ENCODE assay signal across 18 cellular contexts in the genomic region with DNA sequence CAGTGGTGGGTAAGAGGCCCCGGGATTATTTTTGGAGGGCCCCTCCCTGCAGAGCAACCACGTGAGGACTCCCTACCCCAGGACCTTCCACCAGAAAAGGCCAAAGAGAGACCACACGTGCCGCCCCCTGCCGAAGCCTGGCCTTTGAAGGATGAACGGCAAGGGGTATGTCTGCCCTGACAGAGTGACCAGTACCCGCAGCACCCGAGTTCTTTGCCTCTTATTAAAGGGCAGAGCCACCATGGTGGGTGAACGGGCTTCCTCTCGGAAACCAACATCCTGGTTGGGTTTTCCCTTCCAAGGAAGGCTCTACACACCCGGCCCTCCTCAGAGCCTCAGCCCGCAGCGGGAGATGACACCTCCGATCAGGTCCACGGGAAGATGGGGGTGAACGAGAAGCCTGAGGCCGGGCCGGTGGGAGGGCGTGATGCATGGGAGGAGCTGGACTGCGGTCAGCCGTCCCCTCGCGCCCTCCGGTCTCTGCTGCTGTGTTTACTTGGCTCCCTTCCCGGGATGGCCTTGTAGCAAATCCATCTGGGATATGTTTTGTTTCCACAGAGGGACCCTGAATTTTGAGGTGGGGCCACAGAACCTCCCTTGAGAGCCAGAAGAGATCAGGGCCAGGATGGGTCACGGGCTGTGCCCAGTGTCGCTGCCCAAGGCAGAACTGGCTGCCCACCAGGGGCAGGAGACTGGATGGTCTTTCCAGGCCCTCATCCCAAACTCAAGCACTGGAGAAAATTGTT. TPM values are rescaled to one million over a fixed set of nuclear protein-coding genes. Genes with fewer than 3 reads are reported as not detected.
DNase-seq lines count a peak whose midpoint lies in the region; ATAC-seq, FAIRE-seq and TF ChIP-seq lines count a peak whose summit lies in the region.
"Had no signal": no experiment of that assay in that cellular context is flagged by ENCODE, and none has a peak within 500 bp of the region (broad histone marks: within the 10 kb centered on the region; RNA-seq: fewer than 3 reads in every experiment).

No MANE protein-coding gene starts in this region.

- H3K4me3 ChIP-seq in A549 (no peak overlapping the region), RWPE2 (ENCODE audit: severe bottlenecking) (no peak overlapping the region), fibroblast of lung (replicated peaks in 1 of 4; ENCODE audit: control extremely low read depth in 1 of 4, insufficient read depth in 1 of 4, low read depth in 3 of 4, low read length in 4 of 4) (no peak overlapping the region), mucosa of descending colon (no peak overlapping the region), dorsolateral prefrontal cortex (no peak overlapping the region)
- H3K4me3 ChIP-seq: gastrocnemius medialis had no signal

- no peak for TF ChIP-seq POLR2A in A549 (IDR thresholded peaks at IDR 0.05; ENCODE audit: low read length)

- H3K4me1 ChIP-seq in A549 (peaks cover 61% of the 10 kb centered on the region), RWPE2 (ENCODE audit: insufficient read depth, poor library complexity, severe bottlenecking) (peaks cover 14% of the 10 kb centered on the region), fibroblast of lung (ENCODE audit: control insufficient read depth, extremely low read depth, insufficient read depth, low read length) (peaks cover 15% of the 10 kb centered on the region), mucosa of descending colon (ENCODE audit: low read depth) (peaks cover 39% of the 10 kb centered on the region)

- H3K9ac ChIP-seq in fibroblast of lung (ENCODE audit: insufficient read depth, low read length): no peak overlapping the region

- H3K27me3 ChIP-seq in RWPE2 (ENCODE audit: insufficient read depth, poor library complexity, severe bottlenecking) (no peaks in the 10 kb centered on the region), fibroblast of lung (ENCODE audit: control insufficient read depth, insufficient read depth, low read length) (no peaks in the 10 kb centered on the region), dorsolateral prefrontal cortex (no peaks in the 10 kb centered on the region)
- H3K27me3 ChIP-seq: gastrocnemius medialis, stomach had no signal

- no peaks in the 10 kb centered on the region for H4K20me1 ChIP-seq in fibroblast of lung (ENCODE audit: control insufficient read depth, extremely low read depth, insufficient read depth, low read length)

- no peak for TF ChIP-seq EP300 in A549 (IDR thresholded peaks at IDR 0.05)

- no peak for FAIRE-seq in A549 (lab: Jason Lieb, UNC)

- DNase-seq in A549 (ENCODE audit: low read depth in 1 of 2, low spot score in 1 of 2) (no peak), RWPE2 (ENCODE audit: low spot score) (peak; percentile 52), fibroblast of lung (ENCODE audit: low read depth in 2 of 2) (peak; percentile 27 to 88), mucosa of descending colon (peak; percentile 56 to 59 (median 56)), C1 segment of cervical spinal cord (lab: John Stamatoyannopoulos, UW) (no peak), NCI-H128 (lab: John Stamatoyannopoulos, UW; ENCODE audit: unreplicated experiment) (no peak), dorsolateral prefrontal cortex (no peak)
- DNase-seq: activated CD4-positive, alpha-beta T cell treated with anti-CD3 and anti-CD28 coated beads, Interleukin-2, amount 10 ng/mL, durations not matched to agents 7 days and 5 days; gastrocnemius medialis; immature natural killer cell; Kasumi-1; naive thymus-derived CD4-positive, alpha-beta T cell; NCI-H187 treated with DMSO at 0.1 percent for 48 hours; NCI-H69; RPMI8226; stomach; T1000 had no signal

- WGBS in A549 (ENCODE audit: missing lambda C conversion rate): 90% methylated on average over 27 of the region's 27 CpGs

- CTCF ChIA-PET in A549 (lab: Yijun Ruan, JAX): interaction anchor here (0.8 to 6.4 kb wide), 12 partner anchors 11 to 197 kb away, joined by 3 to 42 read pairs (median 8); a partner anchor contains a TSS

- POLR2A ChIA-PET in A549 (lab: Yijun Ruan, JAX): interaction anchor here (0.7 kb wide), 1 partner anchor 147 kb away, joined by 6 read pairs; a partner anchor contains a TSS

- TF ChIP-seq RAD21 in A549 (conservative IDR thresholded peaks at IDR 0.05 in 1 of 2, IDR thresholded peaks at IDR 0.05 in 1 of 2): no peak

- no peak for TF ChIP-seq CTCF in A549 (IDR thresholded peaks at IDR 0.05)
- no peak for TF ChIP-seq CTCF in RWPE2 (IDR thresholded peaks at IDR 0.05; ENCODE audit: poor library complexity, severe bottlenecking)
- TF ChIP-seq CTCF in fibroblast of lung (conservative IDR thresholded peaks at IDR 0.05 in 1 of 2, IDR thresholded peaks at IDR 0.05 in 1 of 2; ENCODE audit: low read depth in 1 of 2, low read length in 2 of 2): no peak
- TF ChIP-seq CTCF in mucosa of descending colon (IDR thresholded peaks at IDR 0.05): no peak
- TF ChIP-seq CTCF in dorsolateral prefrontal cortex (IDR thresholded peaks at IDR 0.05 in 54 of 56, conservative IDR thresholded peaks at IDR 0.05 in 2 of 56; ENCODE audit: low read depth in 1 of 56, partially characterized antibody in 56 of 56): no peak

- intact Hi-C loops in mucosa of descending colon (cut with DNase I, micrococcal nuclease) (loop anchor here in 1 of 2 donors (10.0 kb wide), 1 partner anchor 142 kb away; no protein-coding TSS in a partner anchor), dorsolateral prefrontal cortex (cut with DNase I) (no loop called here)

- H3K36me3 ChIP-seq in RWPE2 (ENCODE audit: low read depth): no peaks in the 10 kb centered on the region
- no peaks in the 10 kb centered on the region for H3K36me3 ChIP-seq in fibroblast of lung (ENCODE audit: control insufficient read depth, insufficient read depth, low read length)
- H3K36me3 ChIP-seq in mucosa of descending colon (ENCODE audit: low read depth): no peaks in the 10 kb centered on the region
- H3K36me3 ChIP-seq: gastrocnemius medialis, stomach had no signal

- H3K79me2 ChIP-seq in fibroblast of lung (ENCODE audit: control insufficient read depth, insufficient read depth, low read length): no peaks in the 10 kb centered on the region

- H3K27ac ChIP-seq in A549: peak overlapping the region; percentile 72 to 89; a peak in 5 of 6 replicates
- H3K27ac ChIP-seq in RWPE2 (ENCODE audit: poor library complexity, severe bottlenecking): no peak overlapping the region
- no peak overlapping the region for H3K27ac ChIP-seq in fibroblast of lung (ENCODE audit: insufficient read depth, low read length)
- no peak overlapping the region for H3K27ac ChIP-seq in dorsolateral prefrontal cortex
- H3K27ac ChIP-seq: gastrocnemius medialis had no signal

- H3K9me3 ChIP-seq in A549 (no peaks in the 10 kb centered on the region), RWPE2 (ENCODE audit: severe bottlenecking) (no peaks in the 10 kb centered on the region), fibroblast of lung (ENCODE audit: control insufficient read depth, insufficient read depth, low read depth, low read length) (no peaks in the 10 kb centered on the region), mucosa of descending colon (no peaks in the 10 kb centered on the region)
- H3K9me3 ChIP-seq: gastrocnemius medialis, stomach had no signal

- H2AFZ ChIP-seq in fibroblast of lung (ENCODE audit: low read length): no peak overlapping the region

- peak overlapping the region; percentile 83 for H3K4me2 ChIP-seq in A549
- H3K4me2 ChIP-seq in fibroblast of lung (ENCODE audit: extremely low read depth, insufficient read depth, low read length): peak overlapping the region; percentile 17

- ATAC-seq in A549: no peak
- ATAC-seq in RWPE2 (ENCODE audit: low read depth): no peak
- no peak for ATAC-seq in mucosa of descending colon
- ATAC-seq in HG03139 (IDR thresholded peaks at IDR 0.05; ENCODE audit: unreplicated experiment): no peak
- ATAC-seq: gastrocnemius medialis; naive thymus-derived CD4-positive, alpha-beta T cell had no signal

TF ChIP-seq in A549, 52 proteins besides CTCF, POLR2A, EP300 and RAD21 (continues in another document):
- no peak for TF ChIP-seq SREBF2 (IDR thresholded peaks at IDR 0.05)
- no peak for TF ChIP-seq ZNF302 (CRISPR knock-in tag; IDR thresholded peaks at IDR 0.05)
- no peak for TF ChIP-seq NPAS2 (CRISPR knock-in tag; IDR thresholded peaks at IDR 0.05; ENCODE audit: borderline replicate concordance)
- no peak for TF ChIP-seq MAZ (IDR thresholded peaks at IDR 0.05; ENCODE audit: borderline replicate concordance, low read depth, low read length)
- TF ChIP-seq RNF2 (IDR thresholded peaks at IDR 0.05; ENCODE audit: borderline replicate concordance, low read depth): no peak
- TF ChIP-seq, protein P1, sequence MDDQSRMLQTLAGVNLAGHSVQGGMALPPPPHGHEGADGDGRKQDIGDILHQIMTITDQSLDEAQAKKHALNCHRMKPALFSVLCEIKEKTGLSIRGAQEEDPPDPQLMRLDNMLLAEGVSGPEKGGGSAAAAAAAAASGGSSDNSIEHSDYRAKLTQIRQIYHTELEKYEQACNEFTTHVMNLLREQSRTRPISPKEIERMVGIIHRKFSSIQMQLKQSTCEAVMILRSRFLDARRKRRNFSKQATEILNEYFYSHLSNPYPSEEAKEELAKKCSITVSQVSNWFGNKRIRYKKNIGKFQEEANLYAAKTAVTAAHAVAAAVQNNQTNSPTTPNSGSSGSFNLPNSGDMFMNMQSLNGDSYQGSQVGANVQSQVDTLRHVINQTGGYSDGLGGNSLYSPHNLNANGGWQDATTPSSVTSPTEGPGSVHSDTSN (IDR thresholded peaks at IDR 0.05): no peak

RNA-seq across cellular contexts. Expression of a gene that starts 49.1 kb away (rescaled TPM):
- polyA plus RNA-seq in A549 (2011; rRNA removed): 8.9 and 12.9 TPM in 2 replicates
- polyA plus RNA-seq in A549 (2012; cell fraction: cytosol; rRNA removed): 5.8 and 7.4 TPM in 2 replicates
- 13.9 and 15.8 TPM in 2 replicates for polyA plus RNA-seq in A549 (2012; cell fraction: nucleus; rRNA removed)
- polyA plus RNA-seq in A549 (2017; fragmentation: RNase III; extraction: RNeasy Plus Mini Kit Qiagen cat#74134 plus additional on column Dnase treatment): 11.5 to 12.5 TPM (median 12.3 TPM) in 3 replicates
- 22.2 and 28.2 TPM in 2 replicates for polyA minus RNA-seq in A549 (2011; rRNA and poly(A)+ RNA removed)
- total RNA-seq in fibroblast of lung: 26.2 and 30.4 TPM in 2 replicates
- polyA plus RNA-seq in fibroblast of lung: 8.3 and 10.2 TPM in 2 replicates
- 15.0 and 19.1 TPM in 2 replicates for polyA plus RNA-seq in fibroblast of lung (2012)
- polyA minus RNA-seq in fibroblast of lung (ENCODE audit: low replicate concordance): 42.7 and 49.3 TPM in 2 replicates
- total RNA-seq in mucosa of descending colon: 10 to 100 TPM; 10.9 to 23.4 (median 22.1) TPM
- 10 to 100 TPM; 15.4 to 54.1 (median 29.0) TPM for total RNA-seq in dorsolateral prefrontal cortex

RNA-seq across cellular contexts. Expression of a gene that starts 49.8 kb away (rescaled TPM):
- polyA plus RNA-seq in A549 (2011; rRNA removed) (4.3 and 5.9 TPM in 2 replicates), A549 (2017; fragmentation: RNase III; extraction: RNeasy Plus Mini Kit Qiagen cat#74134 plus additional on column Dnase treatment) (8.2 to 12.6 TPM (median 11.3 TPM) in 3 replicates), fibroblast of lung (0.53 and 0.96 TPM in 2 replicates)
- polyA plus RNA-seq in A549 (2012; cell fraction: cytosol; rRNA removed): 5.2 and 5.8 TPM in 2 replicates
- 15.3 and 16.1 TPM in 2 replicates for polyA plus RNA-seq in A549 (2012; cell fraction: nucleus; rRNA removed)
- 5.4 and 9.5 TPM in 2 replicates for polyA minus RNA-seq in A549 (2011; rRNA and poly(A)+ RNA removed)
- total RNA-seq in fibroblast of lung (1.5 and 2.1 TPM in 2 replicates), mucosa of descending colon (1 to 10 TPM; 2.1 to 5.9 (median 2.7) TPM), dorsolateral prefrontal cortex (10 to 100 TPM in 106 of 120 experiments, 1 to 10 TPM in 14; 6.5 to 39.9 (median 15.8) TPM)
- polyA plus RNA-seq in fibroblast of lung (2012): 1.9 and 2.6 TPM in 2 replicates
- polyA minus RNA-seq in fibroblast of lung (ENCODE audit: low replicate concordance): 0.20 and 0.26 TPM in 2 replicates
- total RNA-seq: activated CD4-positive, alpha-beta T cell treated with anti-CD3 and anti-CD28 coated beads, Interleukin-2, amount 10 ng/mL, durations not matched to agents 7 days and 5 days had no signal
- polyA plus RNA-seq: immature natural killer cell; naive thymus-derived CD4-positive, alpha-beta T cell had no signal

Comparison
In these comparisons a context has a peak if more than half of its experiments do, and no peak if none do; other contexts are left out.
1. DNase-seq: peak in RWPE2 (single experiment), fibroblast of lung (2 of 2) and mucosa of descending colon (3 of 3); none in A549 (0 of 2), C1 segment of cervical spinal cord (0 of 14), NCI-H128 (single experiment) and dorsolateral prefrontal cortex (0 of 10).
2. H3K27ac ChIP-seq: peak in A549 (2 of 2); none in RWPE2 (single experiment), fibroblast of lung (single experiment) and dorsolateral prefrontal cortex (0 of 59).